7 cellular contexts compared by ENCODE assay signal in the genomic region with DNA sequence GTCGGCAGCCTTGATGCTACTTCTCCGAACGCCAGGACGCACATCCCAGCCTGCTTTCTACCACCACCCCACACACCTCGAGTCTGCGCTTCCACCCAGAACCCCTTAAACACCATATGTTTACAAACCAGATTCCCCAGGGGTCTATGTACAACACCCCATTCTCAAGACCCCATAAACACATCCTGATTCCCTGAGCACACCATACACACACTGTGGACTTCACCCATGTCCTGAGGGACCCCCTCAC. TPM values are rescaled to one million over a fixed set of nuclear protein-coding genes. Genes with fewer than 3 reads are reported as not detected.
DNase-seq lines count a peak whose midpoint lies in the region; ATAC-seq lines count a peak whose summit lies in the region.

No MANE protein-coding gene starts in this region.

- ATAC-seq in activated naive CD8-positive, alpha-beta T cell treated with anti-CD3 and anti-CD28 coated beads, Interleukin-2, amount 50 U/mL, for 24 hours, result no peak
- peak; percentile 1 for ATAC-seq in left lobe of liver
- ATAC-seq in stimulated activated naive CD8-positive, alpha-beta T cell treated with anti-CD3 and anti-CD28 coated beads, Interleukin-15, amount 100 ng/mL, for 72 hours, result no peak
- no peak for ATAC-seq in GM21515 (IDR thresholded peaks at IDR 0.05; ENCODE audit: unreplicated experiment)
- no peak for ATAC-seq in GM21526 (IDR thresholded peaks at IDR 0.05; ENCODE audit: low FRiP score, unreplicated experiment)

- H3K9me3 Mint-ChIP-seq in activated naive CD8-positive, alpha-beta T cell treated with anti-CD3 and anti-CD28 coated beads, Interleukin-2, amount 50 U/mL, for 24 hours, result no peaks in the 10 kb centered on the region
- no peaks in the 10 kb centered on the region for H3K9me3 Mint-ChIP-seq in stimulated activated naive CD8-positive, alpha-beta T cell treated with anti-CD3 and anti-CD28 coated beads, Interleukin-15, amount 100 ng/mL, for 72 hours

- peaks cover 5% of the 10 kb centered on the region for H3K4me1 Mint-ChIP-seq in activated naive CD8-positive, alpha-beta T cell treated with anti-CD3 and anti-CD28 coated beads, Interleukin-2, amount 50 U/mL, for 24 hours
- H3K4me1 Mint-ChIP-seq in stimulated activated naive CD8-positive, alpha-beta T cell treated with anti-CD3 and anti-CD28 coated beads, Interleukin-15, amount 100 ng/mL, for 72 hours, result peaks cover 7% of the 10 kb centered on the region

- H3K27ac Mint-ChIP-seq in activated naive CD8-positive, alpha-beta T cell treated with anti-CD3 and anti-CD28 coated beads, Interleukin-2, amount 50 U/mL, for 24 hours, result no peak overlapping the region
- peak overlapping the region in 1 of 2 donors; percentile 75 for H3K27ac Mint-ChIP-seq in stimulated activated naive CD8-positive, alpha-beta T cell treated with anti-CD3 and anti-CD28 coated beads, Interleukin-15, amount 100 ng/mL, for 72 hours

- no peak overlapping the region for H3K27ac ChIP-seq in HUES64 (ENCODE audit: low read depth, low read length)

- no peaks in the 10 kb centered on the region for H3K36me3 Mint-ChIP-seq in activated naive CD8-positive, alpha-beta T cell treated with anti-CD3 and anti-CD28 coated beads, Interleukin-2, amount 50 U/mL, for 24 hours (ENCODE audit: low read depth)

- no peak overlapping the region for H3K9ac ChIP-seq in HUES64 (ENCODE audit: low read depth, low read length)

- peak overlapping the region; percentile 63 for H3K4me3 Mint-ChIP-seq in activated naive CD8-positive, alpha-beta T cell treated with anti-CD3 and anti-CD28 coated beads, Interleukin-2, amount 50 U/mL, for 24 hours
- H3K4me3 Mint-ChIP-seq in stimulated activated naive CD8-positive, alpha-beta T cell treated with anti-CD3 and anti-CD28 coated beads, Interleukin-15, amount 100 ng/mL, for 72 hours, result peak overlapping the region; percentile 20 to 63

- no peak for DNase-seq in activated naive CD8-positive, alpha-beta T cell treated with anti-CD3 and anti-CD28 coated beads, Interleukin-2, amount 50 U/mL, for 24 hours
- DNase-seq in left lobe of liver (ENCODE audit: low spot score) (no peak), DMS53 treated with DMSO at 0.1 percent for 48 hours (lab: John Stamatoyannopoulos, UW; ENCODE audit: unreplicated experiment) (no peak)
- no peak for DNase-seq in stimulated activated naive CD8-positive, alpha-beta T cell treated with anti-CD3 and anti-CD28 coated beads, Interleukin-15, amount 100 ng/mL, for 72 hours

- H3K4me3 ChIP-seq in HUES64 (ENCODE audit: low read length), result peak overlapping the region; percentile 51

- H3K36me3 ChIP-seq in HUES64 (ENCODE audit: insufficient read depth, low read length), result no peaks in the 10 kb centered on the region

- H3K9me3 ChIP-seq in HUES64 (ENCODE audit: insufficient read depth, low read depth, low read length), result no peaks in the 10 kb centered on the region

- no peaks in the 10 kb centered on the region for H3K4me1 ChIP-seq in HUES64 (ENCODE audit: insufficient read depth, low read length)

- peaks cover 16% of the 10 kb centered on the region for H3K27me3 ChIP-seq in HUES64 (ENCODE audit: insufficient read depth, low read length)

- 57% methylated on average over 6 of the region's 6 CpGs for WGBS in HUES64

- peaks cover 22% of the 10 kb centered on the region for H3K27me3 Mint-ChIP-seq in activated naive CD8-positive, alpha-beta T cell treated with anti-CD3 and anti-CD28 coated beads, Interleukin-2, amount 50 U/mL, for 24 hours
- H3K27me3 Mint-ChIP-seq in stimulated activated naive CD8-positive, alpha-beta T cell treated with anti-CD3 and anti-CD28 coated beads, Interleukin-15, amount 100 ng/mL, for 72 hours, result peaks cover 39% of the 10 kb centered on the region

RNA-seq across cellular contexts. Expression of a gene that starts 0.7 kb away (rescaled TPM):
- 12.5 TPM for polyA plus RNA-seq in HUES64 (2013, experiment 1 of 2)
- 27.3 TPM for polyA plus RNA-seq in HUES64 (2013, experiment 2 of 2)
- 32.4 TPM for total RNA-seq in left lobe of liver
